ENCODE assay signal across 12 cellular contexts in genomic region chr21:25509862-25510261, GRCh38.
DNase-seq lines count a peak whose midpoint lies in the region; ATAC-seq and TF ChIP-seq lines count a peak whose summit lies in the region.
"Had no signal": no experiment of that assay in that cellular context is flagged by ENCODE, and none has a peak within 500 bp of the region (broad histone marks: within the 10 kb centered on the region; RNA-seq: fewer than 3 reads in every experiment).

No MANE protein-coding gene starts in this region.

- peaks cover 51% of the 10 kb centered on the region for H3K4me1 Mint-ChIP-seq in activated T-helper 2 cell treated with anti-CD3 and anti-CD28 coated beads, Interferon-gamma antibody, Interleukin-2, Interleukin-4, amounts not matched to agents 10 μg/mL and 5 μg/mL and 100 μg/mL, durations not matched to agents 14 hours and 24 hours and 36 hours (ENCODE audit: low read depth)

- H3K9me3 ChIP-seq in SJCRH30 (replicated peaks) = 0 out of 2 replicates have a peak, but pooled peaks cover 3% of the 10 kb centered on the region
- H3K9me3 ChIP-seq: upper lobe of left lung had no signal

- no peaks in the 10 kb centered on the region for H3K9me3 Mint-ChIP-seq in activated T-helper 2 cell treated with anti-CD3 and anti-CD28 coated beads, Interferon-gamma antibody, Interleukin-2, Interleukin-4, amounts not matched to agents 10 μg/mL and 5 μg/mL and 100 μg/mL, durations not matched to agents 14 hours and 24 hours and 36 hours

- peak; percentile 44 for TF ChIP-seq POLR2A in GM18505 (IDR thresholded peaks at IDR 0.05; ENCODE audit: borderline replicate concordance, extremely low read depth, insufficient read depth, insufficient read length)

- H3K27me3 Mint-ChIP-seq in activated T-helper 2 cell treated with anti-CD3 and anti-CD28 coated beads, Interferon-gamma antibody, Interleukin-2, Interleukin-4, amounts not matched to agents 10 μg/mL and 5 μg/mL and 100 μg/mL, durations not matched to agents 14 hours and 24 hours and 36 hours (ENCODE audit: low read depth) = no peaks in the 10 kb centered on the region
- H3K27me3 Mint-ChIP-seq: progenitor cell of endocrine pancreas had no signal

- H3K4me3 Mint-ChIP-seq in activated T-helper 2 cell treated with anti-CD3 and anti-CD28 coated beads, Interferon-gamma antibody, Interleukin-2, Interleukin-4, amounts not matched to agents 10 μg/mL and 5 μg/mL and 100 μg/mL, durations not matched to agents 14 hours and 24 hours and 36 hours (ENCODE audit: low read depth) = peak overlapping the region; percentile 27

- H3K4me3 ChIP-seq in SJCRH30 = no peak overlapping the region
- H3K4me3 ChIP-seq: upper lobe of left lung had no signal

- H3K36me3 Mint-ChIP-seq in activated T-helper 2 cell treated with anti-CD3 and anti-CD28 coated beads, Interferon-gamma antibody, Interleukin-2, Interleukin-4, amounts not matched to agents 10 μg/mL and 5 μg/mL and 100 μg/mL, durations not matched to agents 14 hours and 24 hours and 36 hours (ENCODE audit: low read depth) = peaks cover 8% of the 10 kb centered on the region

- no peak for ATAC-seq in GM18505 (IDR thresholded peaks at IDR 0.05; ENCODE audit: unreplicated experiment)
- peak; percentile 65 for ATAC-seq in GM19372 (IDR thresholded peaks at IDR 0.05; ENCODE audit: low read depth, unreplicated experiment)
- peak; percentile 47 for ATAC-seq in HG02981 (IDR thresholded peaks at IDR 0.05; ENCODE audit: unreplicated experiment)
- no peak for ATAC-seq in left ventricle myocardium superior
- ATAC-seq in HG02840 (IDR thresholded peaks at IDR 0.05; ENCODE audit: low FRiP score, unreplicated experiment) = no peak

- no peak overlapping the region for H3K27ac ChIP-seq in SJCRH30
- H3K27ac ChIP-seq: upper lobe of left lung had no signal

- H3K36me3 ChIP-seq in SJCRH30 = no peaks in the 10 kb centered on the region
- H3K36me3 ChIP-seq: upper lobe of left lung had no signal

- 0 out of 2 replicates have a peak, but pooled peaks cover 3% of the 10 kb centered on the region for H3K4me1 ChIP-seq in SJCRH30
- H3K4me1 ChIP-seq: upper lobe of left lung had no signal

- H3K27me3 ChIP-seq in SJCRH30 = no peaks in the 10 kb centered on the region
- H3K27me3 ChIP-seq: upper lobe of left lung had no signal

- intact Hi-C loops in activated T-helper 2 cell treated with anti-CD3 and anti-CD28 coated beads, Interferon-gamma antibody, Interleukin-2, Interleukin-4, amounts not matched to agents 10 μg/mL and 5 μg/mL and 100 μg/mL, durations not matched to agents 14 hours and 24 hours and 36 hours (cut with micrococcal nuclease) = loop anchor here (1.0 kb wide), 5 partner anchors 8 to 89 kb away; no protein-coding TSS in a partner anchor
- intact Hi-C loops in left ventricle myocardium superior (cut with micrococcal nuclease) = no loop called here

- no peak for DNase-seq in activated T-helper 2 cell treated with anti-CD3 and anti-CD28 coated beads, Interferon-gamma antibody, Interleukin-2, Interleukin-4, amounts not matched to agents 10 μg/mL and 5 μg/mL and 100 μg/mL, durations not matched to agents 14 hours and 24 hours and 36 hours (ENCODE audit: low spot score)
- DNase-seq in NOMO-1 treated with dmso at 0.1 percent for 144 hours (lab: John Stamatoyannopoulos, UW; ENCODE audit: unreplicated experiment) (no peak), SJCRH30 (no peak), left ventricle myocardium superior (no peak)
- DNase-seq: mammary epithelial cell, NCI-H187, upper lobe of left lung had no signal

- peak overlapping the region; percentile 63 for H3K27ac Mint-ChIP-seq in activated T-helper 2 cell treated with anti-CD3 and anti-CD28 coated beads, Interferon-gamma antibody, Interleukin-2, Interleukin-4, amounts not matched to agents 10 μg/mL and 5 μg/mL and 100 μg/mL, durations not matched to agents 14 hours and 24 hours and 36 hours
- H3K27ac Mint-ChIP-seq: progenitor cell of endocrine pancreas had no signal

Comparison
In these comparisons a context has a peak if more than half of its experiments do, and no peak if none do; other contexts are left out.
1. ATAC-seq: peak in GM19372 (single experiment) and HG02981 (single experiment); none in GM18505 (single experiment), left ventricle myocardium superior (single experiment) and HG02840 (single experiment).